Comparison of ENCODE assay signal across 1 cellular context in genomic region chr17:76353599-76354316, GRCh38.
A peak's percentile ranks its signal among the peaks of the same experiment; 100 is the strongest.
TF ChIP-seq lines count a peak whose summit lies in the region.

PRPSAP1 (minus strand) TSS chr17:76353916; CDS start chr17:76353703, 213 bp downstream.

TF ChIP-seq in K562, 482 proteins besides CTCF, POLR2A, EP300 and RAD21 (continued from another document and continues in another):
- no peak for TF ChIP-seq ZFP91 (CRISPR knock-in tag; IDR thresholded peaks at IDR 0.05)
- peak in 1 of 3 experiments; percentile 65; a peak in 1 of 6 replicates for TF ChIP-seq ZBTB11 (CRISPR knock-in tag; IDR thresholded peaks at IDR 0.05)
- TF ChIP-seq NCOA4 (IDR thresholded peaks at IDR 0.05; ENCODE audit: partially characterized antibody): peak; percentile 58
- TF ChIP-seq ZBTB49 (CRISPR knock-in tag; IDR thresholded peaks at IDR 0.05; ENCODE audit: borderline replicate concordance): no peak
- TF ChIP-seq CXXC5 (CRISPR knock-in tag; IDR thresholded peaks at IDR 0.05): peak; percentile 88
- no peak for TF ChIP-seq PTBP1 (IDR thresholded peaks at IDR 0.05; ENCODE audit: low read depth, low read length)
- TF ChIP-seq ZNF212 (CRISPR knock-in tag; IDR thresholded peaks at IDR 0.05): no peak
- peak; percentile 89; the same call in 1 of the 2 replicates for TF ChIP-seq HES1 (IDR thresholded peaks at IDR 0.05; ENCODE audit: low read depth)
- TF ChIP-seq MTA1 (IDR thresholded peaks at IDR 0.05; ENCODE audit: borderline replicate concordance): 0 out of 2 replicates have a peak, but pooled peaks have one; percentile 33
- peak; percentile 60; the same call in 1 of the 2 replicates for TF ChIP-seq CC2D1A (IDR thresholded peaks at IDR 0.05)
- TF ChIP-seq ZBTB17 (CRISPR knock-in tag; IDR thresholded peaks at IDR 0.05): peak; percentile 81
- TF ChIP-seq ZBTB8A (IDR thresholded peaks at IDR 0.05; ENCODE audit: partially characterized antibody): no peak
- TF ChIP-seq MEF2A (IDR thresholded peaks at IDR 0.05; ENCODE audit: control insufficient read depth, low read depth, low read length): no peak
- TF ChIP-seq OTX1 (CRISPR knock-in tag; IDR thresholded peaks at IDR 0.05): no peak
- no peak for TF ChIP-seq NR0B1 (IDR thresholded peaks at IDR 0.05; ENCODE audit: partially characterized antibody)
- TF ChIP-seq KDM2B (CRISPR knock-in tag; IDR thresholded peaks at IDR 0.05): 0 out of 2 replicates have a peak, but pooled peaks have one; percentile 53
- TF ChIP-seq NFIX (CRISPR knock-in tag; IDR thresholded peaks at IDR 0.05; ENCODE audit: low read depth): no peak
- TF ChIP-seq FUS (optimal IDR thresholded peaks at IDR 0.05; ENCODE audit: low read depth, low read length): no peak
- TF ChIP-seq FOXP1 (CRISPR knock-in tag; IDR thresholded peaks at IDR 0.05): 0 out of 2 replicates have a peak, but pooled peaks have one; percentile 5
- TF ChIP-seq GATAD2A (IDR thresholded peaks at IDR 0.05): no peak
- peak; percentile 73 for TF ChIP-seq POLR2B (IDR thresholded peaks at IDR 0.05; ENCODE audit: low read depth, partially characterized antibody)
- TF ChIP-seq SREBF2 (CRISPR knock-in tag; IDR thresholded peaks at IDR 0.05): no peak
- TF ChIP-seq GABPB1 (CRISPR knock-in tag; IDR thresholded peaks at IDR 0.05): peak; percentile 70; the same call in 1 of the 2 replicates
- TF ChIP-seq HMGXB4 (CRISPR knock-in tag; IDR thresholded peaks at IDR 0.05): no peak; the same call in 1 of the 2 replicates
- TF ChIP-seq CCNT2 (IDR thresholded peaks at IDR 0.05; ENCODE audit: borderline replicate concordance, extremely low read depth, insufficient read length, low read depth, low read length): peak; percentile 77
- TF ChIP-seq KAT8 (IDR thresholded peaks at IDR 0.05; ENCODE audit: low read depth): peak; percentile 77; the same call in 1 of the 2 replicates
- peak; percentile 79 for TF ChIP-seq ZFX (CRISPR knock-in tag; IDR thresholded peaks at IDR 0.05)
- peak in 1 of 2 experiments; percentile 8; a peak in 1 of 4 replicates for TF ChIP-seq RCOR1 (IDR thresholded peaks at IDR 0.05; ENCODE audit: borderline replicate concordance in 1 of 2, low read depth in 2 of 2, low read length in 2 of 2)
- TF ChIP-seq ETV1 (tag; conservative IDR thresholded peaks at IDR 0.05; ENCODE audit: low read depth): peak; percentile 55; the same call in 1 of the 2 replicates
- TF ChIP-seq ZNF431 (CRISPR knock-in tag; IDR thresholded peaks at IDR 0.05): peak; percentile 57; the same call in 1 of the 2 replicates
- TF ChIP-seq ATF6 (CRISPR knock-in tag; IDR thresholded peaks at IDR 0.05): peak; percentile 19; the same call in 1 of the 2 replicates
- TF ChIP-seq ZNF282 (CRISPR knock-in tag; IDR thresholded peaks at IDR 0.05): no peak
- TF ChIP-seq ZBTB33 (CRISPR knock-in tag; IDR thresholded peaks at IDR 0.05): peak; percentile 56; the same call in 1 of the 2 replicates
- TF ChIP-seq CAMTA2 (CRISPR knock-in tag; conservative IDR thresholded peaks at IDR 0.05): no peak
- peak; percentile 41; the same call in 1 of the 2 replicates for TF ChIP-seq PML (IDR thresholded peaks at IDR 0.05; ENCODE audit: low read length)
- TF ChIP-seq GABPB2 (CRISPR knock-in tag; conservative IDR thresholded peaks at IDR 0.05): no peak
- TF ChIP-seq GTF3C2 (IDR thresholded peaks at IDR 0.05; ENCODE audit: borderline replicate concordance, extremely low read depth, insufficient read length): no peak
- peak; percentile 100 for TF ChIP-seq THAP12 (CRISPR knock-in tag; IDR thresholded peaks at IDR 0.05)
- TF ChIP-seq BACH1 (tag; IDR thresholded peaks at IDR 0.05): no peak; the same call in 1 of the 2 replicates
- no peak for TF ChIP-seq EHMT2 (IDR thresholded peaks at IDR 0.05)
